Comparison of ENCODE assay signal across 8 cellular contexts in genomic region chr14:97977711-97978261, GRCh38.
DNase-seq lines count a peak whose midpoint lies in the region; ATAC-seq and TF ChIP-seq lines count a peak whose summit lies in the region.

No MANE protein-coding gene starts in this region.

- H3K9me3 Mint-ChIP-seq in Calu3 (ENCODE audit: low read depth, unreplicated experiment): peaks cover 12% of the 10 kb centered on the region
- no peaks in the 10 kb centered on the region for H3K9me3 Mint-ChIP-seq in activated naive CD4-positive, alpha-beta T cell treated with anti-CD3 and anti-CD28 coated beads, Interleukin-2, amount 50 U/mL, for 24 hours

- DNase-seq in Calu3 (peak; percentile 5), SHP77 (lab: John Stamatoyannopoulos, UW) (peak; percentile 14 to 62), hypothalamus (lab: John Stamatoyannopoulos, UW) (peak in 50 of 51 donors; percentile 9 to 87 (median 61))
- peak; percentile 84 for DNase-seq in stimulated activated CD4-positive, alpha-beta T cell treated with anti-CD3 and anti-CD28 coated beads, Interleukin-1b, Interleukin-23, amount 100 ng/mL, for 48 hours

- CTCF ChIA-PET in Calu3 (lab: Charles Lee): no interaction called here

- no peaks in the 10 kb centered on the region for H3K4me1 Mint-ChIP-seq in Calu3 (ENCODE audit: low read depth, unreplicated experiment)
- H3K4me1 Mint-ChIP-seq in activated naive CD4-positive, alpha-beta T cell treated with anti-CD3 and anti-CD28 coated beads, Interleukin-2, amount 50 U/mL, for 24 hours: peaks cover 90% of the 10 kb centered on the region

- H3K27ac Mint-ChIP-seq in Calu3 (ENCODE audit: unreplicated experiment): no peak overlapping the region
- H3K27ac Mint-ChIP-seq in activated naive CD4-positive, alpha-beta T cell treated with anti-CD3 and anti-CD28 coated beads, Interleukin-2, amount 50 U/mL, for 24 hours: peak overlapping the region; percentile 99

- BruUV-seq in Calu3 (replicated peaks; lab: Mats Ljungman, UMichigan): no TSS peak

- ATAC-seq in HG02840 (IDR thresholded peaks at IDR 0.05; ENCODE audit: low FRiP score, unreplicated experiment) (no peak), GM21390 (IDR thresholded peaks at IDR 0.05; ENCODE audit: unreplicated experiment) (no peak), HG03108 (IDR thresholded peaks at IDR 0.05; ENCODE audit: unreplicated experiment) (no peak)

- TF ChIP-seq CTCF in Calu3 (IDR thresholded peaks at IDR 0.05; ENCODE audit: unreplicated experiment): no peak

- intact Hi-C loops in Calu3 (cut with micrococcal nuclease; ENCODE audit: unreplicated experiment): loop anchor here (5.0 kb wide), 1 partner anchor 1290 kb away; no protein-coding TSS in a partner anchor

- H3K27me3 Mint-ChIP-seq in Calu3 (ENCODE audit: unreplicated experiment): no peaks in the 10 kb centered on the region
- H3K27me3 Mint-ChIP-seq in activated naive CD4-positive, alpha-beta T cell treated with anti-CD3 and anti-CD28 coated beads, Interleukin-2, amount 50 U/mL, for 24 hours: no peaks in the 10 kb centered on the region

- H3K36me3 Mint-ChIP-seq in Calu3 (ENCODE audit: insufficient read depth, unreplicated experiment): no peaks in the 10 kb centered on the region
- H3K36me3 Mint-ChIP-seq in activated naive CD4-positive, alpha-beta T cell treated with anti-CD3 and anti-CD28 coated beads, Interleukin-2, amount 50 U/mL, for 24 hours: peaks cover 10% of the 10 kb centered on the region

- H3K4me3 Mint-ChIP-seq in Calu3 (ENCODE audit: low read depth, unreplicated experiment): no peak overlapping the region
- peak overlapping the region; percentile 96 for H3K4me3 Mint-ChIP-seq in activated naive CD4-positive, alpha-beta T cell treated with anti-CD3 and anti-CD28 coated beads, Interleukin-2, amount 50 U/mL, for 24 hours

Comparison
In these comparisons a context has a peak if more than half of its experiments do, and no peak if none do; other contexts are left out.
1. DNase-seq: peak in every context shown above with its lines; median percentile 84 in stimulated activated CD4-positive, alpha-beta T cell treated with anti-CD3 and anti-CD28 coated beads, Interleukin-1b, Interleukin-23, amount 100 ng/mL, for 48 hours; 61 in hypothalamus; 38 in SHP77; 5 in Calu3.